12 cellular contexts compared by ENCODE assay signal in the genomic region with DNA sequence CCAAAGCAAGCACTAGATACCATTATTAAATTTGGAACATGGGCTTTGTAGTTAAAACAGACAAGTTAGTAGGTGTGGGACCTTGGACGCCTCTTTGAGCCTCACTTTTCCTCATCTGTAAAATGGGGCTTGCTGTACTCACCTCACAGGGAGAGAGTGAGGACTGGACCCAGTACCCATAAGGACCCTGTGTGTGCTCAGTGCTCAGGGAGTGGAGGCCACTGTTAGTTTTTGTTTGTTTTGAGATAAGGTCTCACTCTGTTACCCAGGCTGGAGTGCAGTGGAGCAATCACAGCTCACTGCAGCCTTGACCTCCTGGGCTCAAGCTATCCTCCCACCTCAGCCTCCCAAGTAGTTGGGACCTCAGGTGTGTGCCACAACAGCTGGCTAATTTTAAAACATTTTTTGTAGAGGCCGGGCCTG. TPM values are rescaled to one million over a fixed set of nuclear protein-coding genes. Genes with fewer than 3 reads are reported as not detected.
"Had no signal": no experiment of that assay in that cellular context is flagged by ENCODE, and none has a peak within 500 bp of the region (broad histone marks: within the 10 kb centered on the region; RNA-seq: fewer than 3 reads in every experiment).

No MANE protein-coding gene starts in this region.

- ATAC-seq: GM23338, HCT116 had no signal

- H2AFZ ChIP-seq: GM23248, GM23338 had no signal

- H3K36me3 ChIP-seq: HAP-1 had no signal

- H3K9me3 ChIP-seq: HAP-1 had no signal

- H3K9ac ChIP-seq: GM23248 had no signal

- H3K4me2 ChIP-seq: GM23338 had no signal

- H3K4me3 ChIP-seq: GM23248, GM23338, HAP-1 had no signal

- FAIRE-seq: H1, H54 had no signal

- H3K4me1 ChIP-seq: HAP-1 had no signal

- DNase-seq: GM23248, GOT3, H7, H9, HCEC 1CT, HFFc6 had no signal

- H3K27ac ChIP-seq: GM23248 had no signal

RNA-seq across cellular contexts. Expression of a gene that starts 8.9 kb away (rescaled TPM):
- total RNA-seq: H4 had no signal
